Comparison of ENCODE assay signal across 22 cellular contexts in genomic region chr3:114115151-114115550, GRCh38.
"Had no signal": no experiment of that assay in that cellular context is flagged by ENCODE, and none has a peak within 500 bp of the region (broad histone marks: within the 10 kb centered on the region; RNA-seq: fewer than 3 reads in every experiment).

No MANE protein-coding gene starts in this region.

- H3K4me2 ChIP-seq: KMS-11 had no signal

- H3K27ac ChIP-seq: KMS-11, SJSA1, SK-N-MC had no signal

- H3K27me3 ChIP-seq: SJSA1 had no signal

- DNase-seq: MV-4-11, NCI-H1048, NCI-H1105, NCI-H1417, NCI-H146, NCI-H1694 treated with DMSO at 0.1 percent for 48 hours, NCI-H1930, NCI-H2081, NCI-H2107, NCI-H2227 treated with DMSO at 0.1 percent for 48 hours, NCI-H524, NCI-H69, NCI-H774, Right ventricle myocardium superior, RPMI8226, SIG-M5 had no signal

- H3K4me3 Mint-ChIP-seq: IgD-negative memory B cell had no signal

- H3K4me3 ChIP-seq: K562, SJSA1, SK-N-MC had no signal

- H3K9ac ChIP-seq: KMS-11 had no signal

- H3K27me3 Mint-ChIP-seq: IgD-negative memory B cell had no signal

- H3K9me3 ChIP-seq: SJSA1 had no signal

- H3K36me3 Mint-ChIP-seq: IgD-negative memory B cell had no signal

- H3K4me1 ChIP-seq: SJSA1 had no signal

- ATAC-seq: HepG2, K562 had no signal

- H3K36me3 ChIP-seq: SJSA1 had no signal

- H3K9me3 Mint-ChIP-seq: IgD-negative memory B cell had no signal
